12 cellular contexts compared by ENCODE assay signal in genomic region chrX:53678667-53679066, GRCh38. TPM values are rescaled to one million over a fixed set of nuclear protein-coding genes. Genes with fewer than 3 reads are reported as not detected.
A peak's percentile ranks its signal among the peaks of the same experiment; 100 is the strongest.
DNase-seq lines count a peak whose midpoint lies in the region; ATAC-seq and TF ChIP-seq lines count a peak whose summit lies in the region.
"Had no signal": no experiment of that assay in that cellular context is flagged by ENCODE, and none has a peak within 500 bp of the region (broad histone marks: within the 10 kb centered on the region; RNA-seq: fewer than 3 reads in every experiment).

No MANE protein-coding gene starts in this region.

- ATAC-seq in T-helper 17 cell (no peak), HG03457 (IDR thresholded peaks at IDR 0.05; ENCODE audit: unreplicated experiment) (no peak)

- peaks cover 0 to 11% (median 0%) of the 10 kb centered on the region in 7 donors for H3K9me3 Mint-ChIP-seq in CD14-positive monocyte

- no peaks in the 10 kb centered on the region for H3K36me3 ChIP-seq in GM06990 (ENCODE audit: control insufficient read depth, insufficient read depth, low read length)
- no peaks in the 10 kb centered on the region for H3K36me3 ChIP-seq in testis (ENCODE audit: low read depth, missing control alignments)
- H3K36me3 ChIP-seq in MG63, result peaks cover 61% of the 10 kb centered on the region

- H3K27ac Mint-ChIP-seq in CD14-positive monocyte (no peak overlapping the region), T-helper 17 cell (peak overlapping the region; percentile 16)

- no peak overlapping the region for H3K4me3 Mint-ChIP-seq in CD14-positive monocyte
- no peak overlapping the region for H3K4me3 Mint-ChIP-seq in T-helper 17 cell

- H3K27me3 Mint-ChIP-seq in CD14-positive monocyte (ENCODE audit: low read depth in 3 of 3), result peaks cover 0 to 5% (median 2%) of the 10 kb centered on the region in 3 donors
- H3K27me3 Mint-ChIP-seq in T-helper 17 cell, result no peaks in the 10 kb centered on the region

- TF ChIP-seq POLR2A in testis (IDR thresholded peaks at IDR 0.05), result no peak

- DNase-seq in CD14-positive monocyte (ENCODE audit: low spot score), result no peak
- DNase-seq in GM06990 (ENCODE audit: extremely low read depth, insufficient read length), result no peak
- DNase-seq in T-helper 17 cell, result no peak
- no peak for DNase-seq in foreskin fibroblast
- no peak for DNase-seq in testis
- DNase-seq in MG63, result no peak
- DNase-seq in NCI-H1048 (lab: John Stamatoyannopoulos, UW), result no peak
- DNase-seq: cortex of kidney, GDM1, occipital lobe, Peyer's patch had no signal

- H3K9me3 ChIP-seq in T-helper 17 cell (ENCODE audit: control insufficient read depth, low read length, poor library complexity, severe bottlenecking), result no peaks in the 10 kb centered on the region
- no peaks in the 10 kb centered on the region for H3K9me3 ChIP-seq in testis
- no peaks in the 10 kb centered on the region for H3K9me3 ChIP-seq in MG63
- H3K9me3 ChIP-seq: Peyer's patch had no signal

- H3K36me3 Mint-ChIP-seq in CD14-positive monocyte, result peaks cover 34 to 49% of the 10 kb centered on the region in 2 donors
- no peaks in the 10 kb centered on the region for H3K36me3 Mint-ChIP-seq in T-helper 17 cell (ENCODE audit: low read depth)

- no peak overlapping the region for H3K4me3 ChIP-seq in GM06990 (replicated peaks; ENCODE audit: low read depth, low read length)
- H3K4me3 ChIP-seq in foreskin fibroblast (ENCODE audit: low read depth in 1 of 2, low read length in 2 of 2), result no peak overlapping the region
- H3K4me3 ChIP-seq in testis, result no peak overlapping the region
- no peak overlapping the region for H3K4me3 ChIP-seq in MG63
- H3K4me3 ChIP-seq: Peyer's patch had no signal

- H3K4me1 ChIP-seq in testis, result no peaks in the 10 kb centered on the region

- TF ChIP-seq CTCF in CD14-positive monocyte (IDR thresholded peaks at IDR 0.05), result peak; percentile 20
- peak; percentile 31 for TF ChIP-seq CTCF in GM06990 (IDR thresholded peaks at IDR 0.05; ENCODE audit: insufficient read depth, low read length, poor library complexity, severe bottlenecking)
- TF ChIP-seq CTCF in foreskin fibroblast (IDR thresholded peaks at IDR 0.05; ENCODE audit: low read depth, low read length), result peak; percentile 13
- TF ChIP-seq CTCF in testis (IDR thresholded peaks at IDR 0.05), result no peak

- intact Hi-C loops in CD14-positive monocyte (cut with micrococcal nuclease), result no loop called here
- intact Hi-C loops in testis (cut with DNase I; ENCODE audit: low total_unique reads), result no loop called here

- H3K27ac ChIP-seq in testis, result no peak overlapping the region
- H3K27ac ChIP-seq: Peyer's patch had no signal

- H3K4me1 Mint-ChIP-seq in CD14-positive monocyte (peaks cover 11% of the 10 kb centered on the region), T-helper 17 cell (peaks cover 18% of the 10 kb centered on the region)

- no peaks in the 10 kb centered on the region for H3K27me3 ChIP-seq in GM06990 (replicated peaks; ENCODE audit: control insufficient read depth, insufficient read depth, low read length)
- no peaks in the 10 kb centered on the region for H3K27me3 ChIP-seq in testis
- no peaks in the 10 kb centered on the region for H3K27me3 ChIP-seq in MG63
- H3K27me3 ChIP-seq: Peyer's patch had no signal

RNA-seq across cellular contexts. Expression of gene HUWE1, which starts 7.9 kb away (rescaled TPM):
- polyA plus RNA-seq in CD14-positive monocyte (1 to 10 TPM; 1.8 to 4.3 TPM), testis (ENCODE audit: insufficient read depth, low read depth, low replicate concordance) (131 TPM)
- total RNA-seq in T-helper 17 cell (100 to 1,000 TPM; 211 to 214 TPM), testis (100 to 1,000 TPM; 246 to 260 TPM)
- total RNA-seq in MG63 (2014; rRNA removed; shearing (Covaris generic); ENCODE audit: low replicate concordance), result 41.6 and 42.2 TPM in 2 replicates

Comparison
In these comparisons a context has a peak if more than half of its experiments do, and no peak if none do; other contexts are left out.
1. CTCF ChIP-seq: peak in CD14-positive monocyte (single experiment), GM06990 (single experiment) and foreskin fibroblast (single experiment); none in testis (0 of 3).